Comparison of ENCODE assay signal across 1 cellular context in genomic region chr1:162087574-162087973, GRCh38.
TF ChIP-seq lines count a peak whose summit lies in the region.

No MANE protein-coding gene starts in this region.

TF ChIP-seq in H1, 55 proteins besides CTCF, POLR2A, EP300 and RAD21 (continued from another document):
- TF ChIP-seq CHD7 (IDR thresholded peaks at IDR 0.05; ENCODE audit: insufficient replicate concordance, low read length) (no peak), ATF3 (IDR thresholded peaks at IDR 0.05; ENCODE audit: insufficient read depth, low read depth, low read length) (no peak), RBBP5 (IDR thresholded peaks at IDR 0.05; ENCODE audit: borderline replicate concordance, low read depth, low read length) (no peak), SIRT6 (IDR thresholded peaks at IDR 0.05; ENCODE audit: low read length) (no peak), CTBP2 (IDR thresholded peaks at IDR 0.05; ENCODE audit: borderline replicate concordance, insufficient read depth, insufficient read length, low read length) (no peak), SUZ12 (IDR thresholded peaks at IDR 0.05; ENCODE audit: low read length) (no peak), TEAD4 (IDR thresholded peaks at IDR 0.05; ENCODE audit: low read depth, low read length) (no peak), CREB1 (IDR thresholded peaks at IDR 0.05) (no peak), CBX8 (IDR thresholded peaks at IDR 0.05; ENCODE audit: borderline replicate concordance, low read depth, low read length) (no peak)
